1 cellular context compared by ENCODE assay signal in the genomic region with DNA sequence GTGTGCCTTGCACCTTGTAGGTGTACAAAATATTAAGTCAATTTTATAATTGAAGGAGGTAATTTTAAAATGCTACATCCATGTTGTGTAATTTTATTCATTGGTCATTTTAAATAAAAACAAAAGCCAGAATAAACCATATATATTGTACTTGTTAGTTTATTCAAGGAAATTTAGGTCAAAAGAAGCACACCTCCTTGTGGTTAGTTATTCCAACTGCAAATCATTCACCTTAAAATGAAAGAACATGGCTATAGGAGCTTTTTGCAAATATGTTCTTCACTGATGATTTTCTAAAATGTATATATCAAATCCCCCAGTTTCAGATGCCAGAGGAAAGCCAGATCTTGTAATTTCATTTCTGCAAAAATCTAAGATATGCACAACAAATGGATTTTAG.
TF ChIP-seq lines count a peak whose summit lies in the region.

No MANE protein-coding gene starts in this region.

TF ChIP-seq in H1, 55 proteins besides CTCF, POLR2A, EP300 and RAD21 (continued from another document):
- TF ChIP-seq, protein P1, sequence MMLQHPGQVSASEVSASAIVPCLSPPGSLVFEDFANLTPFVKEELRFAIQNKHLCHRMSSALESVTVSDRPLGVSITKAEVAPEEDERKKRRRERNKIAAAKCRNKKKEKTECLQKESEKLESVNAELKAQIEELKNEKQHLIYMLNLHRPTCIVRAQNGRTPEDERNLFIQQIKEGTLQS (IDR thresholded peaks at IDR 0.05; ENCODE audit: insufficient read depth, low read depth, low read length) = no peak
- TF ChIP-seq CHD2 (IDR thresholded peaks at IDR 0.05; ENCODE audit: low read length) (no peak), SP4 (IDR thresholded peaks at IDR 0.05; ENCODE audit: low read length) (no peak), SIN3A (conservative IDR thresholded peaks at IDR 0.05 in 1 of 2, IDR thresholded peaks at IDR 0.05 in 1 of 2; ENCODE audit: low read depth in 1 of 2, low read length in 2 of 2) (no peak), BACH1 (IDR thresholded peaks at IDR 0.05; ENCODE audit: low read length) (no peak), SP2 (IDR thresholded peaks at IDR 0.05; ENCODE audit: low read length) (no peak), GABPA (IDR thresholded peaks at IDR 0.05; ENCODE audit: borderline replicate concordance, insufficient read depth, low read length) (no peak), FOSL1 (IDR thresholded peaks at IDR 0.05; ENCODE audit: insufficient read depth, low read depth, low read length) (no peak), JUND (IDR thresholded peaks at IDR 0.05; ENCODE audit: low read length) (no peak), NRF1 (IDR thresholded peaks at IDR 0.05; ENCODE audit: low read depth, low read length) (no peak), CBX5 (IDR thresholded peaks at IDR 0.05; ENCODE audit: low read depth, low read length) (no peak)
TF ChIP-seq in H1: peak in this region for 0.
